Comparison of ENCODE assay signal across 8 cellular contexts in the genomic region with DNA sequence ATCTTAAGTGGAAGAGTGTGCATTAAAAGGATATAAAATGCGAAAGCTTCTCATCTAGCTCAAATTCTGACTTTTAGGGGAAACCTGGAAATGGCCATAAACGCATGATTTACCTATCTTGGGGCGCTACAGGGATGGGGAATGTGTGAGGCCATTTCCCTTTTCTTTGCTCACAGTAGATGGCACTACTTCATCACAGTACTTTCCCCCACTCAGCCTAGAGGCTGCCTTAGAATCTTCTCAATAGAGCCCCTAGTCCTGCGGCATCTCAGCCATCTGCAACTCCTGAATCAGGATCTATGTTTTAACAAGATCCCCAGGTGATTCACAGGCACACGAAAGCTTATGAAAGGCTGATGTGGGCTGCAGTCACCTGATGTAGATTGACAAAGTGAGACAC.
DNase-seq lines count a peak whose midpoint lies in the region; ATAC-seq, FAIRE-seq and TF ChIP-seq lines count a peak whose summit lies in the region.

No MANE protein-coding gene starts in this region.

- intact Hi-C loops in CD14-positive monocyte (cut with micrococcal nuclease): no loop called here
- intact Hi-C loops in endothelial cell of umbilical vein (cut with micrococcal nuclease): loop anchor here (1.0 to 10.0 kb wide), 3 partner anchors 89 to 427 kb away; no protein-coding TSS in a partner anchor

- H3K27ac Mint-ChIP-seq in CD14-positive monocyte (peak overlapping the region in 1 of 7 donors; percentile 4), glutamatergic neuron (ENCODE audit: unreplicated experiment) (no peak overlapping the region)

- no peak for TF ChIP-seq POLR2A in endothelial cell of umbilical vein (IDR thresholded peaks at IDR 0.05; ENCODE audit: low read depth, low read length)

- H3K9me2 ChIP-seq in neural cell (ENCODE audit: insufficient read depth, low read length): no peaks in the 10 kb centered on the region

- H3K27me3 ChIP-seq in endothelial cell of umbilical vein (ENCODE audit: control insufficient read depth in 2 of 2, insufficient read depth in 2 of 2, low read length in 2 of 2): no peaks in the 10 kb centered on the region
- H3K27me3 ChIP-seq in neural cell (ENCODE audit: insufficient read depth, low read depth, low read length): no peaks in the 10 kb centered on the region

- H3K4me1 ChIP-seq in endothelial cell of umbilical vein (ENCODE audit: control insufficient read depth, extremely low read depth, insufficient read depth, low read length): peaks cover 3% of the 10 kb centered on the region

- FAIRE-seq in endothelial cell of umbilical vein (lab: Jason Lieb, UNC): peak; percentile 78

- dilution Hi-C loops in endothelial cell of umbilical vein (cut with MboI; ENCODE audit: extremely low pct_ligation_motif_present, low sequenced_read_pairs): no loop called here

- no peak overlapping the region for H3K4me3 Mint-ChIP-seq in CD14-positive monocyte
- no peak overlapping the region for H3K4me3 Mint-ChIP-seq in glutamatergic neuron (ENCODE audit: unreplicated experiment)

- no peak for DNase-seq in CD14-positive monocyte (ENCODE audit: low spot score)
- peak; percentile 45 to 58 for DNase-seq in NOMO-1 (lab: John Stamatoyannopoulos, UW; ENCODE audit: unreplicated experiment in 2 of 2)
- DNase-seq in endothelial cell of umbilical vein (ENCODE audit: low read depth, low spot score): peak; percentile 61
- DNase-seq in glutamatergic neuron: no peak

- H2AFZ ChIP-seq in endothelial cell of umbilical vein (ENCODE audit: low read depth, low read length): no peak overlapping the region
- no peak overlapping the region for H2AFZ ChIP-seq in neural cell (ENCODE audit: low read depth, low read length)

- BruUV-seq in endothelial cell of umbilical vein (replicated peaks; lab: Mats Ljungman, UMichigan): no TSS peak

- H3K4me2 ChIP-seq in endothelial cell of umbilical vein (ENCODE audit: insufficient read depth, low read length): no peak overlapping the region
- H3K4me2 ChIP-seq in neural cell (ENCODE audit: low read length): no peak overlapping the region

- POLR2A ChIA-PET in endothelial cell of umbilical vein (lab: Charles Lee): no interaction called here

- ATAC-seq in GM21723 (IDR thresholded peaks at IDR 0.05; ENCODE audit: unreplicated experiment) (peak; percentile 75), GM21526 (IDR thresholded peaks at IDR 0.05; ENCODE audit: low FRiP score, unreplicated experiment) (no peak), HG03039 (IDR thresholded peaks at IDR 0.05; ENCODE audit: unreplicated experiment) (no peak)

- H3K36me3 ChIP-seq in endothelial cell of umbilical vein (ENCODE audit: control insufficient read depth in 2 of 2, extremely low read depth in 1 of 2, insufficient read depth in 2 of 2, low read length in 2 of 2) (no peaks in the 10 kb centered on the region), neural cell (ENCODE audit: insufficient read depth, low read length) (no peaks in the 10 kb centered on the region)

- H3K79me2 ChIP-seq in endothelial cell of umbilical vein (ENCODE audit: control insufficient read depth, insufficient read depth, low read length) (no peaks in the 10 kb centered on the region), neural cell (replicated peaks; ENCODE audit: insufficient read depth, low read length) (no peaks in the 10 kb centered on the region)

- peak; percentile 59 for TF ChIP-seq CTCF in CD14-positive monocyte (IDR thresholded peaks at IDR 0.05)
- peak; percentile 38 for TF ChIP-seq CTCF in endothelial cell of umbilical vein (IDR thresholded peaks at IDR 0.05; ENCODE audit: extremely low read depth in 1 of 2, insufficient read depth in 1 of 2, low read depth in 1 of 2, low read length in 2 of 2)
- peak; percentile 56 for TF ChIP-seq CTCF in neural cell (IDR thresholded peaks at IDR 0.05; ENCODE audit: poor library complexity, severe bottlenecking)
- TF ChIP-seq CTCF in glutamatergic neuron (IDR thresholded peaks at IDR 0.05; ENCODE audit: partially characterized antibody, unreplicated experiment): no peak

- H3F3A ChIP-seq in neural cell (ENCODE audit: insufficient read depth, low read length, poor library complexity, severe bottlenecking): no peaks in the 10 kb centered on the region

- CTCF ChIA-PET in endothelial cell of umbilical vein (lab: Charles Lee): interaction anchor here (0.7 to 1.7 kb wide), 14 partner anchors 11 to 428 kb away, joined by 3 to 8 read pairs (median 4); partner anchors contain the start of gene LHFPL2

- TF ChIP-seq EP300 in neural cell (conservative IDR thresholded peaks at IDR 0.05; ENCODE audit: poor library complexity, severe bottlenecking): no peak

- H4K20me1 ChIP-seq in endothelial cell of umbilical vein (replicated peaks; ENCODE audit: control insufficient read depth, extremely low read depth, insufficient read depth, low read length) (no peaks in the 10 kb centered on the region), neural cell (ENCODE audit: insufficient read depth) (no peaks in the 10 kb centered on the region)

- H3K4me3 ChIP-seq in endothelial cell of umbilical vein (replicated peaks in 1 of 3; ENCODE audit: insufficient read depth in 1 of 3, low read depth in 1 of 3, low read length in 3 of 3): no peak overlapping the region
- no peak overlapping the region for H3K4me3 ChIP-seq in neural cell (ENCODE audit: low read length)

- H3K9me3 ChIP-seq in endothelial cell of umbilical vein (replicated peaks; ENCODE audit: control insufficient read depth, insufficient read depth, low read length) (no peaks in the 10 kb centered on the region), neural cell (ENCODE audit: low read length) (no peaks in the 10 kb centered on the region)

- H3K4me1 Mint-ChIP-seq in CD14-positive monocyte (peaks cover 66% of the 10 kb centered on the region), glutamatergic neuron (ENCODE audit: low read depth, unreplicated experiment) (peaks cover 17% of the 10 kb centered on the region)

- peaks cover 0 to 4% (median 3%) of the 10 kb centered on the region in 3 donors for H3K27me3 Mint-ChIP-seq in CD14-positive monocyte (ENCODE audit: low read depth in 3 of 3)
- peaks cover 2% of the 10 kb centered on the region for H3K27me3 Mint-ChIP-seq in glutamatergic neuron (ENCODE audit: unreplicated experiment)

- H3K9ac ChIP-seq in endothelial cell of umbilical vein (replicated peaks; ENCODE audit: extremely low read depth, insufficient read depth, low read length) (no peak overlapping the region), neural cell (ENCODE audit: low read length) (no peak overlapping the region)

- H3K27ac ChIP-seq in endothelial cell of umbilical vein (ENCODE audit: insufficient read depth, low read depth, low read length): no peak overlapping the region
- no peak overlapping the region for H3K27ac ChIP-seq in neural cell (ENCODE audit: low read length)

- TF ChIP-seq RAD21 in neural cell (conservative IDR thresholded peaks at IDR 0.05): peak; percentile 53

- H3K9me3 Mint-ChIP-seq in CD14-positive monocyte (no peaks in the 10 kb centered on the region), glutamatergic neuron (ENCODE audit: unreplicated experiment) (peaks cover 3% of the 10 kb centered on the region)

- no peaks in the 10 kb centered on the region for H3K9me1 ChIP-seq in endothelial cell of umbilical vein (replicated peaks; ENCODE audit: control insufficient read depth, extremely low read depth, insufficient read depth, low read length)

- H3K36me3 Mint-ChIP-seq in CD14-positive monocyte (peaks cover 0 to 6% of the 10 kb centered on the region in 2 donors), glutamatergic neuron (ENCODE audit: unreplicated experiment) (no peaks in the 10 kb centered on the region)

TF ChIP-seq in endothelial cell of umbilical vein, 7 proteins besides CTCF, POLR2A, EP300 and RAD21:
- TF ChIP-seq, protein P1, sequence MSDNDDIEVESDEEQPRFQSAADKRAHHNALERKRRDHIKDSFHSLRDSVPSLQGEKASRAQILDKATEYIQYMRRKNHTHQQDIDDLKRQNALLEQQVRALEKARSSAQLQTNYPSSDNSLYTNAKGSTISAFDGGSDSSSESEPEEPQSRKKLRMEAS (IDR thresholded peaks at IDR 0.05; ENCODE audit: insufficient read depth, insufficient read length): no peak
- TF ChIP-seq JUN (IDR thresholded peaks at IDR 0.05; ENCODE audit: borderline replicate concordance, insufficient read depth, insufficient read length, low read depth): no peak
- no peak for TF ChIP-seq POLR2AphosphoS5 (IDR thresholded peaks at IDR 0.05; ENCODE audit: insufficient read depth, low read depth, low read length)
- no peak for TF ChIP-seq FOS (IDR thresholded peaks at IDR 0.05; ENCODE audit: borderline replicate concordance, insufficient read depth, low read length)
- TF ChIP-seq MYC (IDR thresholded peaks at IDR 0.05; ENCODE audit: low read depth, low read length): no peak
- no peak for TF ChIP-seq EZH2 (IDR thresholded peaks at IDR 0.05; ENCODE audit: borderline replicate concordance, low read depth, low read length, severe bottlenecking)
- TF ChIP-seq GATA2 (IDR thresholded peaks at IDR 0.05; ENCODE audit: insufficient read depth, insufficient read length, low read depth, low read length): no peak

TF ChIP-seq in neural cell, 6 proteins besides CTCF, POLR2A, EP300 and RAD21 (continues in another document):
- TF ChIP-seq TAF1 (IDR thresholded peaks at IDR 0.05; ENCODE audit: low read depth): no peak
- no peak for TF ChIP-seq EZH2 (IDR thresholded peaks at IDR 0.05; ENCODE audit: borderline replicate concordance, insufficient read depth, low read length, poor library complexity, severe bottlenecking)
- peak; percentile 58 for TF ChIP-seq SMC3 (conservative IDR thresholded peaks at IDR 0.05; ENCODE audit: poor library complexity)
- TF ChIP-seq MXI1 (conservative IDR thresholded peaks at IDR 0.05; ENCODE audit: poor library complexity, severe bottlenecking): no peak

Comparison
In these comparisons a context has a peak if more than half of its experiments do, and no peak if none do; other contexts are left out.
1. DNase-seq: peak in NOMO-1 (2 of 2) and endothelial cell of umbilical vein (single experiment); none in CD14-positive monocyte (single experiment) and glutamatergic neuron (single experiment).